ENCODE assay signal across 1 cellular context in genomic region chr18:58887613-58887963, GRCh38.
TF ChIP-seq lines count a peak whose summit lies in the region.

No MANE protein-coding gene starts in this region.

TF ChIP-seq in SK-N-SH, 30 proteins besides CTCF, POLR2A, EP300 and RAD21 (continued from another document):
- TF ChIP-seq REST (IDR thresholded peaks at IDR 0.05; ENCODE audit: low read depth, low read length), result no peak
- no peak for TF ChIP-seq JUND (IDR thresholded peaks at IDR 0.05)
- TF ChIP-seq TEAD4 (IDR thresholded peaks at IDR 0.05; ENCODE audit: borderline replicate concordance, insufficient read depth), result no peak
- TF ChIP-seq NFIC (IDR thresholded peaks at IDR 0.05; ENCODE audit: borderline replicate concordance), result no peak
TF ChIP-seq in SK-N-SH: peak in this region for 0.
